ENCODE assay signal across 1 cellular context in genomic region chrX:119852410-119853353, GRCh38.
A peak's percentile ranks its signal among the peaks of the same experiment; 100 is the strongest.
TF ChIP-seq lines count a peak whose summit lies in the region.

Gene UPF3B (minus strand): TSS chrX:119852963. CDS start chrX:119852928, 35 bp downstream.

TF ChIP-seq in K562, 482 proteins besides CTCF, POLR2A, EP300 and RAD21 (continued from another document and continues in another):
- no peak for TF ChIP-seq TRIM25 (IDR thresholded peaks at IDR 0.05; ENCODE audit: borderline replicate concordance)
- no peak for TF ChIP-seq ZFPM2 (CRISPR knock-in tag; IDR thresholded peaks at IDR 0.05)
- no peak for TF ChIP-seq MTA2 (IDR thresholded peaks at IDR 0.05; ENCODE audit: low read depth)
- no peak for TF ChIP-seq BMI1 (IDR thresholded peaks at IDR 0.05; ENCODE audit: low read length)
- no peak for TF ChIP-seq IFI16 (CRISPR knock-in tag; IDR thresholded peaks at IDR 0.05)
- peak; percentile 78 for TF ChIP-seq POLR2B (IDR thresholded peaks at IDR 0.05; ENCODE audit: low read depth, partially characterized antibody)
- TF ChIP-seq PHF20 (IDR thresholded peaks at IDR 0.05; ENCODE audit: partially characterized antibody) = peak; percentile 40
- no peak for TF ChIP-seq RNF2 (IDR thresholded peaks at IDR 0.05)
- TF ChIP-seq MNT (conservative IDR thresholded peaks at IDR 0.05) = peak; percentile 49 to 64; a peak in 2 of 4 replicates
- no peak for TF ChIP-seq ZNF644 (tag; IDR thresholded peaks at IDR 0.05; ENCODE audit: low read depth)
- no peak for TF ChIP-seq TAL1 (IDR thresholded peaks at IDR 0.05)
- no peak for TF ChIP-seq FOXP1 (CRISPR knock-in tag; IDR thresholded peaks at IDR 0.05)
- TF ChIP-seq ZNF766 (CRISPR knock-in tag; conservative IDR thresholded peaks at IDR 0.05) = no peak
- TF ChIP-seq FOXK1 (CRISPR knock-in tag; IDR thresholded peaks at IDR 0.05; ENCODE audit: borderline replicate concordance) = no peak
- TF ChIP-seq BRD4 (IDR thresholded peaks at IDR 0.05) = no peak
- TF ChIP-seq SRSF7 (optimal IDR thresholded peaks at IDR 0.05; ENCODE audit: low read depth, low read length) = no peak
- no peak for TF ChIP-seq FOXM1 (IDR thresholded peaks at IDR 0.05; ENCODE audit: low read depth)
- no peak for TF ChIP-seq FOXM1 (CRISPR knock-in tag; IDR thresholded peaks at IDR 0.05; ENCODE audit: low read depth)
- no peak for TF ChIP-seq ETV6 (IDR thresholded peaks at IDR 0.05; ENCODE audit: borderline replicate concordance in 1 of 2, low read depth in 2 of 2, low read length in 1 of 2)
- no peak for TF ChIP-seq ETV6 (CRISPR knock-in tag; IDR thresholded peaks at IDR 0.05; ENCODE audit: borderline replicate concordance)
- no peak for TF ChIP-seq BRD9 (IDR thresholded peaks at IDR 0.05; ENCODE audit: low read depth, partially characterized antibody)
- TF ChIP-seq NCOA2 (IDR thresholded peaks at IDR 0.05; ENCODE audit: partially characterized antibody in 2 of 2) = no peak
- TF ChIP-seq ZKSCAN1 (IDR thresholded peaks at IDR 0.05; ENCODE audit: low read depth, low read length) = no peak
- no peak for TF ChIP-seq SIRT6 (IDR thresholded peaks at IDR 0.05; ENCODE audit: low read depth, low read length)
- peak; percentile 51 for TF ChIP-seq TBP (optimal IDR thresholded peaks at IDR 0.05; ENCODE audit: low read depth, low read length)
- TF ChIP-seq TEAD4 (IDR thresholded peaks at IDR 0.05; ENCODE audit: low read length) = 0 out of 2 replicates have a peak, but pooled peaks have one; percentile 1
- no peak for TF ChIP-seq TEAD4 (CRISPR knock-in tag; IDR thresholded peaks at IDR 0.05; ENCODE audit: borderline replicate concordance)
- TF ChIP-seq CHD4 (IDR thresholded peaks at IDR 0.05; ENCODE audit: insufficient read depth, insufficient replicate concordance, low read depth, low read length, poor library complexity, severe bottlenecking) = no peak
- no peak for TF ChIP-seq ZNF830 (CRISPR knock-in tag; IDR thresholded peaks at IDR 0.05)
- TF ChIP-seq SIN3B (IDR thresholded peaks at IDR 0.05; ENCODE audit: low read depth) = no peak
- TF ChIP-seq, protein P1, sequence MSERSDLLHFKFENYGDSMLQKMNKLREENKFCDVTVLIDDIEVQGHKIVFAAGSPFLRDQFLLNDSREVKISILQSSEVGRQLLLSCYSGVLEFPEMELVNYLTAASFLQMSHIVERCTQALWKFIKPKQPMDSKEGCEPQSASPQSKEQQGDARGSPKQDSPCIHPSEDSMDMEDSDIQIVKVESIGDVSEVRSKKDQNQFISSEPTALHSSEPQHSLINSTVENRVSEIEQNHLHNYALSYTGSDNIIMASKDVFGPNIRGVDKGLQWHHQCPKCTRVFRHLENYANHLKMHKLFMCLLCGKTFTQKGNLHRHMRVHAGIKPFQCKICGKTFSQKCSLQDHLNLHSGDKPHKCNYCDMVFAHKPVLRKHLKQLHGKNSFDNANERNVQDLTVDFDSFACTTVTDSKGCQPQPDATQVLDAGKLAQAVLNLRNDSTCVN (CRISPR knock-in tag; IDR thresholded peaks at IDR 0.05) = no peak
- no peak for TF ChIP-seq SAFB (IDR thresholded peaks at IDR 0.05; ENCODE audit: borderline replicate concordance, low read depth, low read length)
- TF ChIP-seq MEF2D (tag; conservative IDR thresholded peaks at IDR 0.05; ENCODE audit: low read depth) = no peak
- TF ChIP-seq E2F5 (CRISPR knock-in tag; IDR thresholded peaks at IDR 0.05) = no peak
- no peak for TF ChIP-seq ZZZ3 (IDR thresholded peaks at IDR 0.05)
- TF ChIP-seq IRF9 (tag; IDR thresholded peaks at IDR 0.05) = no peak
- no peak for TF ChIP-seq DNMT1 (IDR thresholded peaks at IDR 0.05)
- peak; percentile 84 to 88 for TF ChIP-seq E2F6 (IDR thresholded peaks at IDR 0.05; ENCODE audit: borderline replicate concordance in 1 of 2, extremely low read depth in 1 of 2, insufficient read depth in 1 of 2, insufficient read length in 1 of 2, low read depth in 1 of 2, low read length in 1 of 2, poor library complexity in 1 of 2, severe bottlenecking in 1 of 2)
- TF ChIP-seq MXI1 (IDR thresholded peaks at IDR 0.05; ENCODE audit: low read depth, low read length) = no peak
- TF ChIP-seq SNIP1 (IDR thresholded peaks at IDR 0.05; ENCODE audit: low read depth) = no peak
- TF ChIP-seq, protein P2, sequence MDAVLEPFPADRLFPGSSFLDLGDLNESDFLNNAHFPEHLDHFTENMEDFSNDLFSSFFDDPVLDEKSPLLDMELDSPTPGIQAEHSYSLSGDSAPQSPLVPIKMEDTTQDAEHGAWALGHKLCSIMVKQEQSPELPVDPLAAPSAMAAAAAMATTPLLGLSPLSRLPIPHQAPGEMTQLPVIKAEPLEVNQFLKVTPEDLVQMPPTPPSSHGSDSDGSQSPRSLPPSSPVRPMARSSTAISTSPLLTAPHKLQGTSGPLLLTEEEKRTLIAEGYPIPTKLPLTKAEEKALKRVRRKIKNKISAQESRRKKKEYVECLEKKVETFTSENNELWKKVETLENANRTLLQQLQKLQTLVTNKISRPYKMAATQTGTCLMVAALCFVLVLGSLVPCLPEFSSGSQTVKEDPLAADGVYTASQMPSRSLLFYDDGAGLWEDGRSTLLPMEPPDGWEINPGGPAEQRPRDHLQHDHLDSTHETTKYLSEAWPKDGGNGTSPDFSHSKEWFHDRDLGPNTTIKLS (IDR thresholded peaks at IDR 0.05; ENCODE audit: borderline replicate concordance, low read depth) = peak; percentile 81; the same call in 1 of the 2 replicates
- no peak for TF ChIP-seq PREB (CRISPR knock-in tag; IDR thresholded peaks at IDR 0.05)
- no peak for TF ChIP-seq TEAD2 (tag; IDR thresholded peaks at IDR 0.05)
- peak; percentile 49; the same call in 1 of the 2 replicates for TF ChIP-seq JUND (IDR thresholded peaks at IDR 0.05; ENCODE audit: borderline replicate concordance, low read depth, low read length)
- no peak for TF ChIP-seq JUND (tag; IDR thresholded peaks at IDR 0.05; ENCODE audit: borderline replicate concordance, low read depth, low read length)
- TF ChIP-seq ZNF764 (CRISPR knock-in tag; IDR thresholded peaks at IDR 0.05; ENCODE audit: low read depth) = no peak
- TF ChIP-seq PHTF2 (CRISPR knock-in tag; IDR thresholded peaks at IDR 0.05) = no peak
- TF ChIP-seq ZNF217 (CRISPR knock-in tag; IDR thresholded peaks at IDR 0.05) = no peak
- TF ChIP-seq DIDO1 (tag; IDR thresholded peaks at IDR 0.05; ENCODE audit: low read depth) = no peak
- TF ChIP-seq ZNF165 (CRISPR knock-in tag; IDR thresholded peaks at IDR 0.05; ENCODE audit: borderline replicate concordance) = no peak
- no peak for TF ChIP-seq ZNF511 (CRISPR knock-in tag; IDR thresholded peaks at IDR 0.05)
- no peak for TF ChIP-seq POLR3G (IDR thresholded peaks at IDR 0.05; ENCODE audit: extremely low read depth, insufficient read length, insufficient replicate concordance)
- TF ChIP-seq TRIM24 (IDR thresholded peaks at IDR 0.05) = no peak
- no peak for TF ChIP-seq LCOR (CRISPR knock-in tag; IDR thresholded peaks at IDR 0.05)
- TF ChIP-seq, protein P3, sequence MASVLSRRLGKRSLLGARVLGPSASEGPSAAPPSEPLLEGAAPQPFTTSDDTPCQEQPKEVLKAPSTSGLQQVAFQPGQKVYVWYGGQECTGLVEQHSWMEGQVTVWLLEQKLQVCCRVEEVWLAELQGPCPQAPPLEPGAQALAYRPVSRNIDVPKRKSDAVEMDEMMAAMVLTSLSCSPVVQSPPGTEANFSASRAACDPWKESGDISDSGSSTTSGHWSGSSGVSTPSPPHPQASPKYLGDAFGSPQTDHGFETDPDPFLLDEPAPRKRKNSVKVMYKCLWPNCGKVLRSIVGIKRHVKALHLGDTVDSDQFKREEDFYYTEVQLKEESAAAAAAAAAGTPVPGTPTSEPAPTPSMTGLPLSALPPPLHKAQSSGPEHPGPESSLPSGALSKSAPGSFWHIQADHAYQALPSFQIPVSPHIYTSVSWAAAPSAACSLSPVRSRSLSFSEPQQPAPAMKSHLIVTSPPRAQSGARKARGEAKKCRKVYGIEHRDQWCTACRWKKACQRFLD (CRISPR knock-in tag; IDR thresholded peaks at IDR 0.05) = no peak
- no peak for TF ChIP-seq XRCC4 (IDR thresholded peaks at IDR 0.05; ENCODE audit: extremely low read depth, insufficient read depth, insufficient read length)
- TF ChIP-seq SAP30 (IDR thresholded peaks at IDR 0.05; ENCODE audit: borderline replicate concordance, insufficient read depth, low read depth, low read length, poor library complexity, severe bottlenecking) = peak; percentile 39
- no peak for TF ChIP-seq HIVEP1 (CRISPR knock-in tag; IDR thresholded peaks at IDR 0.05)
- no peak for TF ChIP-seq MTF1 (CRISPR knock-in tag; IDR thresholded peaks at IDR 0.05; ENCODE audit: borderline replicate concordance)
- no peak for TF ChIP-seq CCAR2 (IDR thresholded peaks at IDR 0.05; ENCODE audit: low read depth, low read length)
- no peak for TF ChIP-seq GATAD2B (IDR thresholded peaks at IDR 0.05; ENCODE audit: borderline replicate concordance)
- TF ChIP-seq CC2D1A (IDR thresholded peaks at IDR 0.05) = no peak; the same call in 1 of the 2 replicates
- TF ChIP-seq FOXJ2 (tag; IDR thresholded peaks at IDR 0.05) = no peak
- TF ChIP-seq ZNF347 (CRISPR knock-in tag; IDR thresholded peaks at IDR 0.05; ENCODE audit: low read depth) = no peak
- no peak for TF ChIP-seq ZNF140 (CRISPR knock-in tag; IDR thresholded peaks at IDR 0.05)
- no peak for TF ChIP-seq CBX5 (IDR thresholded peaks at IDR 0.05; ENCODE audit: borderline replicate concordance, low read depth)
- no peak for TF ChIP-seq ZC3H11A (IDR thresholded peaks at IDR 0.05; ENCODE audit: low read depth, low read length)
- TF ChIP-seq ZBED1 (IDR thresholded peaks at IDR 0.05) = no peak
- no peak for TF ChIP-seq SMARCC2 (IDR thresholded peaks at IDR 0.05; ENCODE audit: low read depth)
- no peak for TF ChIP-seq BDP1 (IDR thresholded peaks at IDR 0.05; ENCODE audit: insufficient read depth, insufficient read length)
- TF ChIP-seq ZNF780A (CRISPR knock-in tag; IDR thresholded peaks at IDR 0.05) = no peak
- TF ChIP-seq TBL1XR1 (IDR thresholded peaks at IDR 0.05; ENCODE audit: low read length in 2 of 2) = no peak
- TF ChIP-seq ADNP (tag; IDR thresholded peaks at IDR 0.05) = no peak
- no peak for TF ChIP-seq ZNF77 (CRISPR knock-in tag; IDR thresholded peaks at IDR 0.05)
